ENCODE assay signal across 11 cellular contexts in the genomic region with DNA sequence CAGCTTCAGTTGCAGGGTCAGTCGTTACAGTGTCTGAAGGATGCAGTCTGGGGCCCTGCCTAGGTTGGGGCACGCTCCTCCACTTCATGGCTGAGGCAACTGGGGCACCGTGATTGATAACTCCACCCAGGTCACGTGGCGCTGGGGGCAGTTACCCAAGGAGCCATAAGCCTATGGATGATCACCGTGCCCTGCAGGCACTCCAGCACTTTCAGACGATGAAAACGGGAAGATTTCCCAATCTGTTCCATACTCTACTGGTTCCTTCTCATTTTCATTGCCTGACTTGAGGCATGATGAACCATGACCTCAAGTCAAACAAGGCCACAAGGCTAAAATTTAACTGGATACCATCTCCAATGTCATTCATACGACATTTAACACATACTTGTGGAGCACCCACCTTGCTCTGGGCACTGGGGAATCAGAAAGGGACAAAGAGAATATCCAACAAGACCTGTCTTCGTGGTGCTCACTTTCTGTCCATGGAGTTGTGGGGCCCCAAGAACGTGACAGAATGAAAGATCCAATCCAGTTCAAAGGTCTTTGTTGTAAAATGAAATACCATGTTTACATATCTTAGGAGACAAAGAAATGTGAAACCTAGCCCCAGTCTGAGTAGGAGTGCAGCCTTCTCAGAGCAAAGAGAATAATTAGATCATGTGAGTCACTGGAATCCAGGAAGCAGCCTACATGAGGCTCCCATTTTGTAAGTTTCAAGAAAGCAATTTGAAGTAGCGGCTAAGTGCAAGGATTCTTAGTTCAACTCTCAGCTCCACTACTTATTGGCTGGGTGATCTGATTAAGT. TPM values are rescaled to one million over a fixed set of nuclear protein-coding genes. Genes with fewer than 3 reads are reported as not detected.
DNase-seq lines count a peak whose midpoint lies in the region; ATAC-seq and TF ChIP-seq lines count a peak whose summit lies in the region.
"Had no signal": no experiment of that assay in that cellular context is flagged by ENCODE, and none has a peak within 500 bp of the region (broad histone marks: within the 10 kb centered on the region; RNA-seq: fewer than 3 reads in every experiment).

No MANE protein-coding gene starts in this region.

- no peak overlapping the region for H2BK12ac ChIP-seq in trophoblast cell (ENCODE audit: low read length)

- H3K27me3 ChIP-seq in Loucy (ENCODE audit: insufficient read depth, low read length, poor library complexity, severe bottlenecking) (no peaks in the 10 kb centered on the region), trophoblast cell (ENCODE audit: insufficient read depth, low read length) (no peaks in the 10 kb centered on the region)
- H3K27me3 ChIP-seq: MG63 had no signal

- H3F3A ChIP-seq in Loucy (ENCODE audit: low read depth) = no peaks in the 10 kb centered on the region

- H3K79me2 ChIP-seq in Loucy (ENCODE audit: insufficient read depth, low read length) (no peaks in the 10 kb centered on the region), trophoblast cell (ENCODE audit: control insufficient read depth, insufficient read depth, low read length, poor library complexity) (no peaks in the 10 kb centered on the region)

- H3K4me3 ChIP-seq in Loucy (ENCODE audit: low read length, poor library complexity, severe bottlenecking) (no peak overlapping the region), trophoblast cell (ENCODE audit: low read depth, low read length) (no peak overlapping the region)
- H3K4me3 ChIP-seq: MG63 had no signal

- H3K4me1 ChIP-seq in Loucy (ENCODE audit: insufficient read depth, low read length, poor library complexity, severe bottlenecking) (no peaks in the 10 kb centered on the region), trophoblast cell (ENCODE audit: control insufficient read depth in 1 of 2, insufficient read depth in 2 of 2, low read length in 2 of 2) (no peaks in the 10 kb centered on the region)

- no peaks in the 10 kb centered on the region for H3K9me2 ChIP-seq in Loucy (replicated peaks; ENCODE audit: low read depth, low read length)

- H3K9me3 ChIP-seq in Loucy (ENCODE audit: insufficient read depth, low read depth, low read length) (no peaks in the 10 kb centered on the region), trophoblast cell (ENCODE audit: insufficient read depth, low read depth, low read length) (no peaks in the 10 kb centered on the region)
- H3K9me3 ChIP-seq: MG63 had no signal

- peak overlapping the region; percentile 74 for H2AFZ ChIP-seq in Loucy (ENCODE audit: low read length)
- no peak overlapping the region for H2AFZ ChIP-seq in trophoblast cell (ENCODE audit: insufficient read depth, low read length, poor library complexity)

- H3K14ac ChIP-seq in trophoblast cell (ENCODE audit: low read length) = no peak overlapping the region

- H4K91ac ChIP-seq in trophoblast cell (ENCODE audit: low read depth, low read length) = no peak overlapping the region

- DNase-seq in NCI-H2196 (lab: John Stamatoyannopoulos, UW; ENCODE audit: unreplicated experiment) (peak; percentile 26), NCI-H2196 treated with DMSO at 0.1 percent for 48 hours (lab: John Stamatoyannopoulos, UW; ENCODE audit: unreplicated experiment) (no peak), dermis blood vessel endothelial cell (peak; percentile 38), trophoblast cell (peak; percentile 41 to 65), Kasumi-1 (lab: John Stamatoyannopoulos, UW) (no peak)
- DNase-seq: AML-193, anterior cingulate cortex, MG63 had no signal

- no peak overlapping the region for H3K18ac ChIP-seq in trophoblast cell (ENCODE audit: low read length)

- no peaks in the 10 kb centered on the region for H3K79me1 ChIP-seq in trophoblast cell (ENCODE audit: low read length)

- ATAC-seq in HG03520 (IDR thresholded peaks at IDR 0.05; ENCODE audit: unreplicated experiment) (no peak), HG02571 (IDR thresholded peaks at IDR 0.05; ENCODE audit: unreplicated experiment) (no peak)

- no peak overlapping the region for H4K12ac ChIP-seq in trophoblast cell (ENCODE audit: low read depth, low read length)

- no peak overlapping the region for H3K23ac ChIP-seq in trophoblast cell (ENCODE audit: low read length)

- no peak overlapping the region for H3K4ac ChIP-seq in trophoblast cell (ENCODE audit: low read depth, low read length)

- H3K4me2 ChIP-seq in Loucy (ENCODE audit: low read depth, low read length, poor library complexity, severe bottlenecking) (no peak overlapping the region), trophoblast cell (ENCODE audit: low read length) (no peak overlapping the region)

- no peak overlapping the region for H2AK5ac ChIP-seq in trophoblast cell (ENCODE audit: low read length)

- no peaks in the 10 kb centered on the region for H4K20me1 ChIP-seq in Loucy (ENCODE audit: insufficient read depth, low read length, poor library complexity, severe bottlenecking)

- H3K36me3 ChIP-seq in Loucy (ENCODE audit: insufficient read depth, low read length) (no peaks in the 10 kb centered on the region), trophoblast cell (ENCODE audit: control insufficient read depth in 1 of 2, insufficient read depth in 2 of 2, low read length in 2 of 2) (no peaks in the 10 kb centered on the region)
- H3K36me3 ChIP-seq: MG63 had no signal

- TF ChIP-seq CTCF in Loucy (conservative IDR thresholded peaks at IDR 0.05; ENCODE audit: low read length) = no peak

- no peak overlapping the region for H4K8ac ChIP-seq in trophoblast cell (ENCODE audit: low read depth, low read length)

- WGBS in trophoblast cell (ENCODE audit: extremely low coverage, insufficient coverage, insufficient read length) = no CpG with 5 or more reads among the region's 12 CpGs

- H3K9ac ChIP-seq in Loucy (ENCODE audit: low read depth, low read length, poor library complexity, severe bottlenecking) (no peak overlapping the region), trophoblast cell (ENCODE audit: low read length) (no peak overlapping the region)

- H2BK120ac ChIP-seq in trophoblast cell (ENCODE audit: insufficient read depth, low read length, poor library complexity) = no peak overlapping the region

- H2BK5ac ChIP-seq in trophoblast cell (ENCODE audit: low read depth, low read length, poor library complexity) = no peak overlapping the region

- no peak overlapping the region for H3K27ac ChIP-seq in trophoblast cell (ENCODE audit: low read depth, low read length)

RNA-seq across cellular contexts. Expression of a gene that starts 39.4 kb away (rescaled TPM):
- total RNA-seq in dermis blood vessel endothelial cell = 2.0 and 11.4 TPM in 2 replicates
- 0.83 and 0.87 TPM in 2 replicates for polyA plus RNA-seq in trophoblast cell (2013)

Comparison
In these comparisons a context has a peak if more than half of its experiments do, and no peak if none do; other contexts are left out.
1. DNase-seq: peak in NCI-H2196 (single experiment), dermis blood vessel endothelial cell (single experiment) and trophoblast cell (2 of 2); none in NCI-H2196 treated with DMSO at 0.1 percent for 48 hours (single experiment) and Kasumi-1 (0 of 2).